Comparison of ENCODE assay signal across 18 cellular contexts in genomic region chr10:71280216-71280615, GRCh38. TPM values are rescaled to one million over a fixed set of nuclear protein-coding genes. Genes with fewer than 3 reads are reported as not detected.
A peak's percentile ranks its signal among the peaks of the same experiment; 100 is the strongest.
DNase-seq lines count a peak whose midpoint lies in the region; ATAC-seq and TF ChIP-seq lines count a peak whose summit lies in the region.
"Had no signal": no experiment of that assay in that cellular context is flagged by ENCODE, and none has a peak within 500 bp of the region (broad histone marks: within the 10 kb centered on the region; RNA-seq: fewer than 3 reads in every experiment).

No MANE protein-coding gene starts in this region.

- peaks cover 21% of the 10 kb centered on the region for H3K36me3 ChIP-seq in cardiac muscle cell

- no peaks in the 10 kb centered on the region for H3K27me3 ChIP-seq in cardiac muscle cell
- no peaks in the 10 kb centered on the region for H3K27me3 ChIP-seq in layer of hippocampus (ENCODE audit: control insufficient read depth, insufficient read depth, low read length)

- CTCF ChIA-PET in WTC11 (lab: Charles Lee) = interaction anchor here (1.5 to 6.3 kb wide), 5 partner anchors 10 to 71 kb away, joined by 3 to 57 read pairs (median 5); partner anchors contain the start of gene UNC5B

- no peaks in the 10 kb centered on the region for H3K27me3 Mint-ChIP-seq in WTC11 (ENCODE audit: low read depth)
- H3K27me3 Mint-ChIP-seq: CD4-positive, CD25-positive, alpha-beta regulatory T cell had no signal

- no peaks in the 10 kb centered on the region for H3K9me3 Mint-ChIP-seq in WTC11
- H3K9me3 Mint-ChIP-seq: CD4-positive, CD25-positive, alpha-beta regulatory T cell had no signal

- no peaks in the 10 kb centered on the region for H3K9me3 ChIP-seq in cardiac muscle cell (ENCODE audit: low read depth)
- H3K9me3 ChIP-seq: SK-N-SH had no signal

- peaks cover 4% of the 10 kb centered on the region for H3K4me1 ChIP-seq in cardiac muscle cell (ENCODE audit: low read depth)

- peak overlapping the region; percentile 82 for H3K27ac Mint-ChIP-seq in WTC11
- H3K27ac Mint-ChIP-seq: CD4-positive, CD25-positive, alpha-beta regulatory T cell had no signal

- peaks cover 4% of the 10 kb centered on the region; the same call in 1 of the 2 replicates for H3K36me3 Mint-ChIP-seq in WTC11
- H3K36me3 Mint-ChIP-seq: CD4-positive, CD25-positive, alpha-beta regulatory T cell had no signal

- intact Hi-C loops in cardiac septum (cut with DNase I) (no loop called here), sciatic nerve (cut with DNase I) (no loop called here)

- peaks cover 34% of the 10 kb centered on the region for H3K4me1 Mint-ChIP-seq in WTC11
- H3K4me1 Mint-ChIP-seq: CD4-positive, CD25-positive, alpha-beta regulatory T cell had no signal

- H3K27ac ChIP-seq in cardiac muscle cell (peak overlapping the region; percentile 51), layer of hippocampus (ENCODE audit: low read depth, low read length) (peak overlapping the region; percentile 21)
- H3K27ac ChIP-seq: HL-60 had no signal

- TF ChIP-seq CTCF in cardiac muscle cell (IDR thresholded peaks at IDR 0.05; ENCODE audit: low read depth, low read length) (no peak), WTC11 (IDR thresholded peaks at IDR 0.05) (no peak)

- no peak for DNase-seq in cardiac muscle cell (ENCODE audit: low read depth in 1 of 2, low spot score in 1 of 2)
- DNase-seq in cardiac septum (ENCODE audit: low spot score) = no peak
- no peak for DNase-seq in WTC11 (ENCODE audit: low spot score)
- DNase-seq in effector CD8-positive, alpha-beta T cell (lab: John Stamatoyannopoulos, UW) = no peak
- DNase-seq in NCI-H2196 treated with DMSO at 0.1 percent for 48 hours (lab: John Stamatoyannopoulos, UW; ENCODE audit: unreplicated experiment) = no peak
- no peak for DNase-seq in GF-D8 (lab: John Stamatoyannopoulos, UW)
- no peak for DNase-seq in sciatic nerve (ENCODE audit: low spot score)
- DNase-seq: CD4-positive, CD25-positive, alpha-beta regulatory T cell; EL; HCEC 1CT; NCI-H1417; NCI-H2029; NCI-H2171 treated with DMSO at 0.1 percent for 48 hours; Right ventricle myocardium superior; SK-N-SH had no signal

- no peak overlapping the region for H3K4me3 ChIP-seq in cardiac muscle cell

- ATAC-seq in WTC11 (no peak), sciatic nerve (no peak)
- ATAC-seq: Panc1 had no signal

- POLR2A ChIA-PET in WTC11 (lab: Charles Lee) = no interaction called here

- H3K4me3 Mint-ChIP-seq in WTC11 = no peak overlapping the region
- H3K4me3 Mint-ChIP-seq: CD4-positive, CD25-positive, alpha-beta regulatory T cell had no signal

TF ChIP-seq in WTC11, 78 proteins besides CTCF, POLR2A, EP300 and RAD21:
- TF ChIP-seq ZBTB43 (CRISPR knock-in tag; IDR thresholded peaks at IDR 0.05) (no peak), NR3C1 (CRISPR knock-in tag; conservative IDR thresholded peaks at IDR 0.05; ENCODE audit: low read depth) (no peak), ZNF219 (CRISPR knock-in tag; IDR thresholded peaks at IDR 0.05; ENCODE audit: borderline replicate concordance) (no peak), MAX (CRISPR knock-in tag; IDR thresholded peaks at IDR 0.05) (no peak), GTF2I (CRISPR knock-in tag; conservative IDR thresholded peaks at IDR 0.05) (no peak), MLX (CRISPR knock-in tag; IDR thresholded peaks at IDR 0.05) (no peak)

RNA-seq across cellular contexts. Expression of gene SLC29A3, which starts 38.8 kb away (rescaled TPM):
- total RNA-seq in cardiac muscle cell = 2.5 and 3.5 TPM in 2 replicates
- 4.0 and 5.8 TPM in 2 replicates for polyA plus RNA-seq in cardiac muscle cell
- total RNA-seq in cardiac septum = 1.6 TPM
- total RNA-seq in WTC11 (2021) = 9.2 to 11.1 TPM (median 11.0 TPM) in 3 replicates
- total RNA-seq in sciatic nerve = 8.7 TPM
